17 cellular contexts compared by ENCODE assay signal in the genomic region with DNA sequence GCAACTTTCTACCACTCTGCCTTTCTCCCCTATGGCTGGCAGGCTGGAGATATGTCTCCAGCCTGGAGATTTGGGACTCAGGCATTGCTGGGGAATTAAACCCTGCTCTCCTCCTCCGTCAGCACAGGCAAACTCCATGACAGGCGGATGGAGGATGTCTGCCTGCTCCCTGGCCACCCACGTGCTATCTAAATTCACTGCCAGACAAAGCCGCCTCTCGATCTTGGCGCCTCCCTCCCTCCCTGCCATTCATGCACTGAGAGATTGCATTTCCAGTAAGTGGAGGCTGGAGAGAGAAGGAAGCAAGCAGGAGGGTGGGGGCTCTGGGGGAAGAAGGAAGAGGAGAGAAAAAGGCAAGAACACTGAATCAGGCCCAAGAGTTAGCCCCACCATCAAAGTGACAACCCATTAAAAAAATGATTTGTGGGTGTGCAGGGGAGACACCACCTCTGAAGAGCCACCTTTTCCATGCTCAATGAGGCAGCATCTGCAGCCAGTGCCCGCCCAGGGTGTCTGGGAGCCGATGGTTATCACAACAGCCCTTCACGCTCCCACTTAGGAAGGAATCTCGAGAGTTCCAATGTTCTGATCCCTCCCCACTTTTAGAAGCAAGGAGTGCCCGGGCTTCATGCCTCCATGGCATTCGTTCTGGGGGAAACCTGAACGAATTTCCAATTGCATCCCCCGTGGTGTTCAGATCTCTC.
A peak's percentile ranks its signal among the peaks of the same experiment; 100 is the strongest.
DNase-seq lines count a peak whose midpoint lies in the region; ATAC-seq and TF ChIP-seq lines count a peak whose summit lies in the region.
"Had no signal": no experiment of that assay in that cellular context is flagged by ENCODE, and none has a peak within 500 bp of the region (broad histone marks: within the 10 kb centered on the region; RNA-seq: fewer than 3 reads in every experiment).

No MANE protein-coding gene starts in this region.

- WGBS in testis, 2 donors, result 77 to 81% methylated on average over 13 to 14 of the region's 14 CpGs

- H3K36me3 ChIP-seq in testis (ENCODE audit: low read depth, missing control alignments), result no peaks in the 10 kb centered on the region
- H3K36me3 ChIP-seq: HAP-1 had no signal

- H3K9me3 Mint-ChIP-seq in activated naive CD8-positive, alpha-beta T cell (ENCODE audit: low read depth), result no peaks in the 10 kb centered on the region
- no peaks in the 10 kb centered on the region for H3K9me3 Mint-ChIP-seq in activated naive CD8-positive, alpha-beta T cell treated with anti-CD3 and anti-CD28 coated beads for 36 hours
- H3K9me3 Mint-ChIP-seq: activated CD8-positive, alpha-beta T cell treated with anti-CD3 and anti-CD28 coated beads for 36 hours; natural killer cell had no signal

- TF ChIP-seq POLR2A in testis (IDR thresholded peaks at IDR 0.05), result no peak

- TF ChIP-seq CTCF in testis (IDR thresholded peaks at IDR 0.05), result no peak

- peak overlapping the region; percentile 28 for H3K4me3 Mint-ChIP-seq in activated naive CD8-positive, alpha-beta T cell
- H3K4me3 Mint-ChIP-seq in activated naive CD8-positive, alpha-beta T cell treated with anti-CD3 and anti-CD28 coated beads for 36 hours, result no peak overlapping the region
- H3K4me3 Mint-ChIP-seq: activated CD8-positive, alpha-beta T cell treated with anti-CD3 and anti-CD28 coated beads for 36 hours; natural killer cell had no signal

- ATAC-seq in GM21619 (IDR thresholded peaks at IDR 0.05; ENCODE audit: unreplicated experiment), result no peak
- ATAC-seq: activated CD8-positive, alpha-beta T cell treated with anti-CD3 and anti-CD28 coated beads for 36 hours; natural killer cell had no signal

- H3K4me3 ChIP-seq in testis, result no peak overlapping the region
- H3K4me3 ChIP-seq: HAP-1 had no signal

- peaks cover 52% of the 10 kb centered on the region for H3K4me1 Mint-ChIP-seq in activated naive CD8-positive, alpha-beta T cell (ENCODE audit: low read depth)
- peaks cover 48% of the 10 kb centered on the region for H3K4me1 Mint-ChIP-seq in activated naive CD8-positive, alpha-beta T cell treated with anti-CD3 and anti-CD28 coated beads for 36 hours

- H3K9me3 ChIP-seq in testis, result no peaks in the 10 kb centered on the region
- H3K9me3 ChIP-seq: HAP-1 had no signal

- no peak overlapping the region for H3K27ac ChIP-seq in testis

- no peaks in the 10 kb centered on the region for H3K4me1 ChIP-seq in testis
- H3K4me1 ChIP-seq: HAP-1 had no signal

- H3K27me3 ChIP-seq in testis, result no peaks in the 10 kb centered on the region

- H3K27ac Mint-ChIP-seq in activated naive CD8-positive, alpha-beta T cell, result no peak overlapping the region
- H3K27ac Mint-ChIP-seq in activated naive CD8-positive, alpha-beta T cell treated with anti-CD3 and anti-CD28 coated beads for 36 hours, result no peak overlapping the region
- H3K27ac Mint-ChIP-seq: activated CD8-positive, alpha-beta T cell treated with anti-CD3 and anti-CD28 coated beads for 36 hours had no signal

- H3K36me3 Mint-ChIP-seq in activated naive CD8-positive, alpha-beta T cell, result no peaks in the 10 kb centered on the region
- H3K36me3 Mint-ChIP-seq in activated naive CD8-positive, alpha-beta T cell treated with anti-CD3 and anti-CD28 coated beads for 36 hours, result no peaks in the 10 kb centered on the region
- H3K36me3 Mint-ChIP-seq: natural killer cell had no signal

- intact Hi-C loops in testis (cut with DNase I; ENCODE audit: low total_unique reads), result no loop called here

- no peaks in the 10 kb centered on the region for H3K27me3 Mint-ChIP-seq in activated naive CD8-positive, alpha-beta T cell
- H3K27me3 Mint-ChIP-seq in activated naive CD8-positive, alpha-beta T cell treated with anti-CD3 and anti-CD28 coated beads for 36 hours, result no peaks in the 10 kb centered on the region
- H3K27me3 Mint-ChIP-seq: activated CD8-positive, alpha-beta T cell treated with anti-CD3 and anti-CD28 coated beads for 36 hours had no signal

- no peak for DNase-seq in activated naive CD8-positive, alpha-beta T cell treated with anti-CD3 and anti-CD28 coated beads for 36 hours
- DNase-seq in amygdala (lab: John Stamatoyannopoulos, UW), result peak in 35 of 56 donors; percentile 11 to 71 (median 45)
- peak; percentile 41 for DNase-seq in iPS-NIHi11 (ENCODE audit: low spot score)
- DNase-seq in testis, result peak; percentile 30
- DNase-seq in activated effector memory CD4-positive, alpha-beta T cell treated with Interleukin-2 at 50 U/mL for 16 hours, result no peak
- no peak for DNase-seq in SHP77 treated with DMSO at 0.1 percent for 48 hours (lab: John Stamatoyannopoulos, UW)
- DNase-seq: activated CD8-positive, alpha-beta T cell treated with anti-CD3 and anti-CD28 coated beads for 36 hours; activated gamma-delta T cell treated with Interleukin-2 at 50 U/mL for 16 hours; cortex of kidney; DND-41; kidney; natural killer cell; NCI-H146; T1000 had no signal

Comparison
In these comparisons a context has a peak if more than half of its experiments do, and no peak if none do; other contexts are left out.
1. DNase-seq: peak in amygdala (35 of 56), iPS-NIHi11 (single experiment) and testis (single experiment); none in activated naive CD8-positive, alpha-beta T cell treated with anti-CD3 and anti-CD28 coated beads for 36 hours (single experiment), activated effector memory CD4-positive, alpha-beta T cell treated with Interleukin-2 at 50 U/mL for 16 hours (single experiment) and SHP77 treated with DMSO at 0.1 percent for 48 hours (single experiment).